Comparison of ENCODE assay signal across 19 cellular contexts in genomic region chr11:17217395-17217794, GRCh38. TPM values are rescaled to one million over a fixed set of nuclear protein-coding genes. Genes with fewer than 3 reads are reported as not detected.
A peak's percentile ranks its signal among the peaks of the same experiment; 100 is the strongest.
DNase-seq lines count a peak whose midpoint lies in the region; ATAC-seq and TF ChIP-seq lines count a peak whose summit lies in the region.
"Had no signal": no experiment of that assay in that cellular context is flagged by ENCODE, and none has a peak within 500 bp of the region (broad histone marks: within the 10 kb centered on the region; RNA-seq: fewer than 3 reads in every experiment).

No MANE protein-coding gene starts in this region.

- ATAC-seq in WTC11 (no peak), HG03045 (IDR thresholded peaks at IDR 0.05; ENCODE audit: unreplicated experiment) (no peak)
- ATAC-seq: A549; CD8-positive, alpha-beta T cell had no signal

- no peak overlapping the region for H3K4me2 ChIP-seq in H9 (ENCODE audit: insufficient read depth, insufficient read length, low read length)
- H3K4me2 ChIP-seq: A549; BLaER1 treated with 17β-estradiol and CSF1 and Interleukin-3, amounts not matched to agents 10 nM and 100 nM had no signal

- H3K4me3 ChIP-seq in endodermal cell (ENCODE audit: low read length) = no peak overlapping the region
- H3K4me3 ChIP-seq: A549; BLaER1 treated with 17β-estradiol and CSF1 and Interleukin-3, amounts not matched to agents 10 nM and 100 nM had no signal

- H2BK120ac ChIP-seq in H9 (ENCODE audit: low read depth, low read length, poor library complexity, severe bottlenecking) = no peak overlapping the region

- no peaks in the 10 kb centered on the region for H4K20me1 ChIP-seq in H9 (ENCODE audit: control insufficient read depth, insufficient read depth, insufficient read length)
- H4K20me1 ChIP-seq: BLaER1 treated with 17β-estradiol and CSF1 and Interleukin-3, amounts not matched to agents 10 nM and 100 nM had no signal

- H3K4ac ChIP-seq in H9 (ENCODE audit: low read depth, low read length) = no peak overlapping the region

- no peak overlapping the region for H3K56ac ChIP-seq in H9 (ENCODE audit: insufficient read length, low read depth, low read length)

- H3K36me3 ChIP-seq in endodermal cell (ENCODE audit: control insufficient read depth, insufficient read depth, low read length) = peaks cover 8% of the 10 kb centered on the region

- H3K27me3 Mint-ChIP-seq in H9 (ENCODE audit: low read depth) = no peaks in the 10 kb centered on the region
- no peaks in the 10 kb centered on the region for H3K27me3 Mint-ChIP-seq in WTC11 (ENCODE audit: low read depth)
- no peaks in the 10 kb centered on the region for H3K27me3 Mint-ChIP-seq in endodermal cell (ENCODE audit: insufficient read depth)
- peaks cover 20% of the 10 kb centered on the region for H3K27me3 Mint-ChIP-seq in activated T-helper 2 cell treated with anti-CD3 and anti-CD28 coated beads, Interferon-gamma antibody, Interleukin-2, Interleukin-4, amounts not matched to agents 10 μg/mL and 5 μg/mL and 100 μg/mL, durations not matched to agents 14 hours and 24 hours and 36 hours (ENCODE audit: low read depth)
- H3K27me3 Mint-ChIP-seq: B cell; CD4-positive, alpha-beta T cell had no signal

- no peak overlapping the region for H3K23ac ChIP-seq in H9 (ENCODE audit: insufficient read length, low read depth, low read length)

- no peaks in the 10 kb centered on the region for H3K4me1 ChIP-seq in H9 (ENCODE audit: insufficient read depth, low read length)
- H3K4me1 ChIP-seq in endodermal cell (ENCODE audit: control insufficient read depth, insufficient read depth, low read length) = no peaks in the 10 kb centered on the region
- H3K4me1 ChIP-seq: A549 had no signal

- no peak for TF ChIP-seq CTCF in H9 (conservative IDR thresholded peaks at IDR 0.05)
- no peak for TF ChIP-seq CTCF in WTC11 (IDR thresholded peaks at IDR 0.05)
- no peak for TF ChIP-seq CTCF in endodermal cell (conservative IDR thresholded peaks at IDR 0.05)

- POLR2A ChIA-PET in WTC11 (lab: Charles Lee) = interaction anchor here (0.6 to 0.7 kb wide), 2 partner anchors 35 to 139 kb away, joined by 8 read pairs; no protein-coding TSS in a partner anchor

- H2AK5ac ChIP-seq in H9 (ENCODE audit: insufficient read length, low read length) = no peak overlapping the region

- no peak overlapping the region for H2AFZ ChIP-seq in H9 (ENCODE audit: low read length)

- no peak overlapping the region for H2BK5ac ChIP-seq in H9 (ENCODE audit: insufficient read length, low read length)

- H3K18ac ChIP-seq in H9 (ENCODE audit: insufficient read length, low read depth, low read length) = no peak overlapping the region

- H3K27ac Mint-ChIP-seq in H9 = peak overlapping the region in 2 of 3 experiments; percentile 12; a peak in 2 of 7 replicates
- H3K27ac Mint-ChIP-seq in WTC11 = 0 out of 2 replicates have a peak overlapping the region, but pooled peaks have one; percentile 5
- H3K27ac Mint-ChIP-seq in endodermal cell = peak overlapping the region; percentile 8
- no peak overlapping the region for H3K27ac Mint-ChIP-seq in activated T-helper 2 cell treated with anti-CD3 and anti-CD28 coated beads, Interferon-gamma antibody, Interleukin-2, Interleukin-4, amounts not matched to agents 10 μg/mL and 5 μg/mL and 100 μg/mL, durations not matched to agents 14 hours and 24 hours and 36 hours
- H3K27ac Mint-ChIP-seq: B cell; CD4-positive, alpha-beta T cell; CD8-positive, alpha-beta T cell had no signal

- intact Hi-C loops in activated T-helper 2 cell treated with anti-CD3 and anti-CD28 coated beads, Interferon-gamma antibody, Interleukin-2, Interleukin-4, amounts not matched to agents 10 μg/mL and 5 μg/mL and 100 μg/mL, durations not matched to agents 14 hours and 24 hours and 36 hours (cut with micrococcal nuclease) = no loop called here

- DNase-seq in H9 (no peak), WTC11 (ENCODE audit: low spot score) (no peak), endodermal cell (no peak), renal cortical epithelial cell (ENCODE audit: low read depth) (peak; percentile 37), HCEC 1CT (no peak)
- no peak for DNase-seq in activated T-helper 2 cell treated with anti-CD3 and anti-CD28 coated beads, Interferon-gamma antibody, Interleukin-2, Interleukin-4, amounts not matched to agents 10 μg/mL and 5 μg/mL and 100 μg/mL, durations not matched to agents 14 hours and 24 hours and 36 hours (ENCODE audit: low spot score)
- DNase-seq: AML-193; Caco-2; Calu3; CD4-positive, alpha-beta T cell; CD8-positive, alpha-beta T cell; DMS79 treated with DMSO at 0.1 percent for 48 hours; GF-D8 had no signal

- no peak overlapping the region for H4K8ac ChIP-seq in H9 (replicated peaks; ENCODE audit: insufficient read length, low read depth, low read length)

- H3K36me3 Mint-ChIP-seq in H9 (ENCODE audit: insufficient read depth in 1 of 3, low read depth in 3 of 3) = peaks cover 12 to 26% (median 20%) of the 10 kb centered on the region in 3 experiments
- H3K36me3 Mint-ChIP-seq in WTC11 = peaks cover 22% of the 10 kb centered on the region
- H3K36me3 Mint-ChIP-seq in endodermal cell (ENCODE audit: low read depth) = peaks cover 20% of the 10 kb centered on the region
- H3K36me3 Mint-ChIP-seq in activated T-helper 2 cell treated with anti-CD3 and anti-CD28 coated beads, Interferon-gamma antibody, Interleukin-2, Interleukin-4, amounts not matched to agents 10 μg/mL and 5 μg/mL and 100 μg/mL, durations not matched to agents 14 hours and 24 hours and 36 hours (ENCODE audit: low read depth) = no peaks in the 10 kb centered on the region
- H3K36me3 Mint-ChIP-seq: CD8-positive, alpha-beta T cell had no signal

- peaks cover 9 to 11% of the 10 kb centered on the region in 2 experiments; a peak in 4 of 5 replicates for H3K9me3 Mint-ChIP-seq in H9
- H3K9me3 Mint-ChIP-seq in WTC11 = peaks cover 12% of the 10 kb centered on the region
- H3K9me3 Mint-ChIP-seq in endodermal cell = peaks cover 9% of the 10 kb centered on the region
- peaks cover 9% of the 10 kb centered on the region for H3K9me3 Mint-ChIP-seq in activated T-helper 2 cell treated with anti-CD3 and anti-CD28 coated beads, Interferon-gamma antibody, Interleukin-2, Interleukin-4, amounts not matched to agents 10 μg/mL and 5 μg/mL and 100 μg/mL, durations not matched to agents 14 hours and 24 hours and 36 hours
- H3K9me3 Mint-ChIP-seq: CD8-positive, alpha-beta T cell had no signal

- H3K4me1 Mint-ChIP-seq in H9 (peaks cover 0 to 5% of the 10 kb centered on the region in 2 experiments; a peak in 2 of 4 replicates), WTC11 (peaks cover 6% of the 10 kb centered on the region), endodermal cell (peaks cover 5% of the 10 kb centered on the region)
- no peaks in the 10 kb centered on the region for H3K4me1 Mint-ChIP-seq in activated T-helper 2 cell treated with anti-CD3 and anti-CD28 coated beads, Interferon-gamma antibody, Interleukin-2, Interleukin-4, amounts not matched to agents 10 μg/mL and 5 μg/mL and 100 μg/mL, durations not matched to agents 14 hours and 24 hours and 36 hours (ENCODE audit: low read depth)

- no peaks in the 10 kb centered on the region for H3K27me3 ChIP-seq in H9 (ENCODE audit: insufficient read depth, low read length)
- H3K27me3 ChIP-seq in endodermal cell (ENCODE audit: control insufficient read depth, insufficient read depth, low read length, poor library complexity, severe bottlenecking) = no peaks in the 10 kb centered on the region
- H3K27me3 ChIP-seq: BLaER1 treated with 17β-estradiol and CSF1 and Interleukin-3, amounts not matched to agents 10 nM and 100 nM had no signal

- CTCF ChIA-PET in WTC11 (lab: Charles Lee) = interaction anchor here (1.2 kb wide), 1 partner anchor 13 kb away, joined by 4 read pairs; no protein-coding TSS in a partner anchor

- H3K9ac ChIP-seq in H9 (ENCODE audit: extremely low read depth, insufficient read length, low read length) (no peak overlapping the region), endodermal cell (ENCODE audit: extremely low read depth, low read length, poor library complexity, severe bottlenecking) (no peak overlapping the region)
- H3K9ac ChIP-seq: BLaER1 treated with 17β-estradiol and CSF1 and Interleukin-3, amounts not matched to agents 10 nM and 100 nM had no signal

- H3T11ph ChIP-seq in H9 (ENCODE audit: low read length) = no peak overlapping the region

- H3K79me1 ChIP-seq in H9 (ENCODE audit: insufficient read depth, low read depth, low read length, poor library complexity, severe bottlenecking) = no peaks in the 10 kb centered on the region

- no peak overlapping the region for H3K14ac ChIP-seq in H9 (ENCODE audit: insufficient read depth, low read length)

- no CpG with 5 or more reads among the region's 3 CpGs for WGBS in H9 (ENCODE audit: extremely low coverage, insufficient read length, low lambda C conversion rate)
- 86 to 89% methylated on average over 1 to 3 of the region's 3 CpGs for WGBS in endodermal cell (ENCODE audit: insufficient coverage in 1 of 2, insufficient read length in 1 of 2), 2 experiments

- H2BK20ac ChIP-seq in H9 (ENCODE audit: low read depth, low read length, poor library complexity, severe bottlenecking) = no peak overlapping the region

- H2BK15ac ChIP-seq in H9 (ENCODE audit: low read depth, low read length) = no peak overlapping the region

- no peak overlapping the region for H3K4me3 Mint-ChIP-seq in H9
- no peak overlapping the region for H3K4me3 Mint-ChIP-seq in WTC11
- no peak overlapping the region for H3K4me3 Mint-ChIP-seq in endodermal cell
- H3K4me3 Mint-ChIP-seq in activated T-helper 2 cell treated with anti-CD3 and anti-CD28 coated beads, Interferon-gamma antibody, Interleukin-2, Interleukin-4, amounts not matched to agents 10 μg/mL and 5 μg/mL and 100 μg/mL, durations not matched to agents 14 hours and 24 hours and 36 hours (ENCODE audit: low read depth) = no peak overlapping the region
- H3K4me3 Mint-ChIP-seq: B cell; CD4-positive, alpha-beta T cell; CD8-positive, alpha-beta T cell had no signal

- H3K27ac ChIP-seq in H9 (ENCODE audit: insufficient read length, low read depth, low read length) (no peak overlapping the region), endodermal cell (ENCODE audit: low read depth, low read length) (no peak overlapping the region)
- H3K27ac ChIP-seq: 22Rv1; A549; BLaER1 treated with 17β-estradiol and CSF1 and Interleukin-3, amounts not matched to agents 10 nM and 100 nM; C4-2B had no signal

- no peak overlapping the region for H4K91ac ChIP-seq in H9 (ENCODE audit: insufficient read length, low read depth, low read length)

- H3K23me2 ChIP-seq in H9 (ENCODE audit: insufficient read length, low read depth, low read length, poor library complexity, severe bottlenecking) = no peaks in the 10 kb centered on the region

- H4K5ac ChIP-seq in H9 (ENCODE audit: insufficient read length, low read depth, low read length) = no peak overlapping the region

- no peak overlapping the region for H2BK12ac ChIP-seq in H9 (ENCODE audit: insufficient read length, low read depth, low read length)

- H3K79me2 ChIP-seq in H9 (ENCODE audit: insufficient read depth, low read length) = no peaks in the 10 kb centered on the region

- H3K9me3 ChIP-seq in H9 (ENCODE audit: control insufficient read depth, low read depth, low read length) (no peaks in the 10 kb centered on the region), endodermal cell (ENCODE audit: control insufficient read depth, low read length) (peaks cover 12% of the 10 kb centered on the region)

RNA-seq across cellular contexts. Expression of gene PIK3C2A, which starts 9.6 kb away (rescaled TPM):
- total RNA-seq in H9 (2021) = 75.8 and 82.6 TPM in 2 replicates
- total RNA-seq in WTC11 (2021) = 90.1 to 105 TPM (median 97.2 TPM) in 3 replicates
- total RNA-seq in endodermal cell = 100 to 1,000 TPM; 108 to 109 TPM
- polyA plus RNA-seq in endodermal cell (2013, experiment 1 of 2) = 47.2 TPM
- polyA plus RNA-seq in endodermal cell (2013, experiment 2 of 2) = 51.9 TPM
- 80.4 and 136 TPM in 2 replicates for total RNA-seq in renal cortical epithelial cell
- 29.3 and 32.5 TPM in 2 replicates for total RNA-seq in activated T-helper 2 cell treated with anti-CD3 and anti-CD28 coated beads, Interferon-gamma antibody, Interleukin-2, Interleukin-4, amounts not matched to agents 10 μg/mL and 5 μg/mL and 100 μg/mL, durations not matched to agents 14 hours and 24 hours and 36 hours

RNA-seq across cellular contexts. Expression of gene NUCB2, which starts 59.1 kb away (rescaled TPM):
- total RNA-seq in H9 (2021) (29.1 and 33.0 TPM in 2 replicates), WTC11 (2021) (16.1 to 20.9 TPM (median 16.7 TPM) in 3 replicates), endodermal cell (10 to 100 TPM; 52.4 to 64.6 TPM), renal cortical epithelial cell (38.5 and 38.7 TPM in 2 replicates)
- 45.4 TPM for polyA plus RNA-seq in endodermal cell (2013, experiment 1 of 2)
- 50.5 TPM for polyA plus RNA-seq in endodermal cell (2013, experiment 2 of 2)
- total RNA-seq in activated T-helper 2 cell treated with anti-CD3 and anti-CD28 coated beads, Interferon-gamma antibody, Interleukin-2, Interleukin-4, amounts not matched to agents 10 μg/mL and 5 μg/mL and 100 μg/mL, durations not matched to agents 14 hours and 24 hours and 36 hours = 99.4 and 106 TPM in 2 replicates
